ENCODE assay signal across 8 cellular contexts in genomic region chr21:33949516-33950424, GRCh38. TPM values are rescaled to one million over a fixed set of nuclear protein-coding genes. Genes with fewer than 3 reads are reported as not detected.
DNase-seq lines count a peak whose midpoint lies in the region; ATAC-seq and TF ChIP-seq lines count a peak whose summit lies in the region.

No MANE protein-coding gene starts in this region.

- H3K27ac Mint-ChIP-seq in stimulated activated naive B cell treated with anti-CD40 and anti-IgM and Interleukin-4, amounts not matched to agents 10 μg/mL and 1 μg/mL and 100 μg/mL, for 72 hours = peak overlapping the region; percentile 94

- CTCF ChIA-PET in HEK293T (lab: Yijun Ruan, JAX) = interaction anchor here (0.7 kb wide), 1 partner anchor 285 kb away, joined by 3 read pairs; no protein-coding TSS in a partner anchor

- DNase-seq in activated CD4-positive, alpha-beta T cell treated with anti-CD3 and anti-CD28 coated beads for 4 hours = peak; percentile 48 to 54
- peak; percentile 28 for DNase-seq in stimulated activated naive B cell treated with anti-CD40 and anti-IgM and Interleukin-4, amounts not matched to agents 10 μg/mL and 1 μg/mL and 100 μg/mL, for 72 hours
- DNase-seq in HEK293T (ENCODE audit: extremely low spot score) (no peak), left ventricle myocardium superior (no peak), cortex of kidney (lab: John Stamatoyannopoulos, UW) (no peak)

- POLR2A ChIA-PET in HEK293T (lab: Yijun Ruan, JAX) = no interaction called here

- H3K36me3 Mint-ChIP-seq in stimulated activated naive B cell treated with anti-CD40 and anti-IgM and Interleukin-4, amounts not matched to agents 10 μg/mL and 1 μg/mL and 100 μg/mL, for 72 hours = no peaks in the 10 kb centered on the region

- no peaks in the 10 kb centered on the region for H3K36me3 ChIP-seq in esophagus (ENCODE audit: control insufficient read depth in 2 of 2, insufficient read depth in 2 of 2, low read length in 1 of 2)

- H3K4me3 Mint-ChIP-seq in stimulated activated naive B cell treated with anti-CD40 and anti-IgM and Interleukin-4, amounts not matched to agents 10 μg/mL and 1 μg/mL and 100 μg/mL, for 72 hours = peak overlapping the region; percentile 6 to 61

- WGBS in esophagus, 2 donors = 86 to 92% methylated on average over 12 of the region's 12 CpGs

- peaks cover 42 to 58% of the 10 kb centered on the region in 2 donors for H3K4me1 Mint-ChIP-seq in stimulated activated naive B cell treated with anti-CD40 and anti-IgM and Interleukin-4, amounts not matched to agents 10 μg/mL and 1 μg/mL and 100 μg/mL, for 72 hours

- peaks cover 4 to 8% of the 10 kb centered on the region in 2 donors for H3K9me3 Mint-ChIP-seq in stimulated activated naive B cell treated with anti-CD40 and anti-IgM and Interleukin-4, amounts not matched to agents 10 μg/mL and 1 μg/mL and 100 μg/mL, for 72 hours

- no peaks in the 10 kb centered on the region for H3K27me3 Mint-ChIP-seq in stimulated activated naive B cell treated with anti-CD40 and anti-IgM and Interleukin-4, amounts not matched to agents 10 μg/mL and 1 μg/mL and 100 μg/mL, for 72 hours

- no peak overlapping the region for H3K4me3 ChIP-seq in esophagus (ENCODE audit: low read depth in 1 of 2, low read length in 2 of 2)

- H3K4me1 ChIP-seq in esophagus (ENCODE audit: control insufficient read depth in 2 of 2, insufficient read depth in 2 of 2, low read length in 1 of 2) = peaks cover 5 to 6% of the 10 kb centered on the region in 2 donors

- H3K9me3 ChIP-seq in esophagus (ENCODE audit: control insufficient read depth in 2 of 2, insufficient read depth in 1 of 2, low read depth in 1 of 2, low read length in 1 of 2) = no peaks in the 10 kb centered on the region

- intact Hi-C loops in left ventricle myocardium superior (cut with micrococcal nuclease) = no loop called here

- H3K27ac ChIP-seq in esophagus (ENCODE audit: low read depth in 2 of 2, low read length in 1 of 2) = peak overlapping the region; percentile 79 to 92

- ATAC-seq in GM19463 (IDR thresholded peaks at IDR 0.05; ENCODE audit: unreplicated experiment) = peak; percentile 37
- ATAC-seq in stimulated activated naive B cell treated with anti-CD40 and anti-IgM and Interleukin-4, amounts not matched to agents 10 μg/mL and 1 μg/mL and 100 μg/mL, for 72 hours (replicated peaks) = peak; percentile 52 to 62
- ATAC-seq in HG02970 (IDR thresholded peaks at IDR 0.05; ENCODE audit: low FRiP score, unreplicated experiment) = no peak
- ATAC-seq in left ventricle myocardium superior = no peak

- H3K27me3 ChIP-seq in esophagus (ENCODE audit: control insufficient read depth in 1 of 2, insufficient read depth in 2 of 2, low read length in 2 of 2) = no peaks in the 10 kb centered on the region

TF ChIP-seq in HEK293T, 16 proteins besides CTCF, POLR2A, EP300 and RAD21:
- TF ChIP-seq ELF4 (IDR thresholded peaks at IDR 0.05) (no peak), NFRKB (IDR thresholded peaks at IDR 0.05) (no peak), SUZ12 (IDR thresholded peaks at IDR 0.05) (no peak), HDGF (IDR thresholded peaks at IDR 0.05; ENCODE audit: borderline replicate concordance) (no peak), ARNT (IDR thresholded peaks at IDR 0.05) (no peak), FOXM1 (IDR thresholded peaks at IDR 0.05; ENCODE audit: borderline replicate concordance) (no peak), BHLHE40 (IDR thresholded peaks at IDR 0.05; ENCODE audit: borderline replicate concordance) (no peak), FOXA1 (IDR thresholded peaks at IDR 0.05) (no peak), L3MBTL2 (conservative IDR thresholded peaks at IDR 0.05) (no peak), TARDBP (IDR thresholded peaks at IDR 0.05) (no peak), ZNF384 (IDR thresholded peaks at IDR 0.05) (no peak), LEF1 (IDR thresholded peaks at IDR 0.05; ENCODE audit: borderline replicate concordance) (no peak), SP1 (IDR thresholded peaks at IDR 0.05) (no peak), CTBP1 (IDR thresholded peaks at IDR 0.05; ENCODE audit: borderline replicate concordance) (no peak), FOXK2 (IDR thresholded peaks at IDR 0.05) (no peak)
- TF ChIP-seq, protein P1, sequence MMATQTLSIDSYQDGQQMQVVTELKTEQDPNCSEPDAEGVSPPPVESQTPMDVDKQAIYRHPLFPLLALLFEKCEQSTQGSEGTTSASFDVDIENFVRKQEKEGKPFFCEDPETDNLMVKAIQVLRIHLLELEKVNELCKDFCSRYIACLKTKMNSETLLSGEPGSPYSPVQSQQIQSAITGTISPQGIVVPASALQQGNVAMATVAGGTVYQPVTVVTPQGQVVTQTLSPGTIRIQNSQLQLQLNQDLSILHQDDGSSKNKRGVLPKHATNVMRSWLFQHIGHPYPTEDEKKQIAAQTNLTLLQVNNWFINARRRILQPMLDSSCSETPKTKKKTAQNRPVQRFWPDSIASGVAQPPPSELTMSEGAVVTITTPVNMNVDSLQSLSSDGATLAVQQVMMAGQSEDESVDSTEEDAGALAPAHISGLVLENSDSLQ (IDR thresholded peaks at IDR 0.05) = no peak

RNA-seq across cellular contexts. Expression of gene ATP5PO, which starts 34.2 kb away (rescaled TPM):
- polyA plus RNA-seq in esophagus = 100 to 1,000 TPM; 246 to 329 TPM
- 850 TPM for total RNA-seq in left ventricle myocardium superior

Comparison
In these comparisons a context has a peak if more than half of its experiments do, and no peak if none do; other contexts are left out.
1. ATAC-seq: peak in GM19463 (single experiment) and stimulated activated naive B cell treated with anti-CD40 and anti-IgM and Interleukin-4, amounts not matched to agents 10 μg/mL and 1 μg/mL and 100 μg/mL, for 72 hours (2 of 2); none in HG02970 (single experiment) and left ventricle myocardium superior (single experiment).
2. DNase-seq: peak in activated CD4-positive, alpha-beta T cell treated with anti-CD3 and anti-CD28 coated beads for 4 hours (2 of 2) and stimulated activated naive B cell treated with anti-CD40 and anti-IgM and Interleukin-4, amounts not matched to agents 10 μg/mL and 1 μg/mL and 100 μg/mL, for 72 hours (single experiment); none in HEK293T (single experiment), left ventricle myocardium superior (single experiment) and cortex of kidney (single experiment).